ENCODE assay signal across 8 cellular contexts in genomic region chr2:202033317-202034248, GRCh38. TPM values are rescaled to one million over a fixed set of nuclear protein-coding genes. Genes with fewer than 3 reads are reported as not detected.
DNase-seq lines count a peak whose midpoint lies in the region; ATAC-seq and TF ChIP-seq lines count a peak whose summit lies in the region.

Gene FZD7, plus strand, starts transcription at chr2:202033855. Its CDS starts 793 bp downstream, at chr2:202034648.

- peaks cover 12% of the 10 kb centered on the region for H3K27me3 Mint-ChIP-seq in activated T-helper 17 cell treated with anti-CD3 and anti-CD28 coated beads, Interleukin-2, amount 50 U/mL, for 72 hours
- H3K27me3 Mint-ChIP-seq in natural killer cell (ENCODE audit: low read depth in 2 of 2) = peaks cover 15 to 29% of the 10 kb centered on the region in 2 donors
- H3K27me3 Mint-ChIP-seq in stimulated activated naive B cell treated with anti-CD40 and anti-IgM and Interleukin-4, amounts not matched to agents 10 μg/mL and 1 μg/mL and 100 μg/mL, for 72 hours = peaks cover 28 to 32% of the 10 kb centered on the region in 2 donors

- peak within 1 kb of the TSS; percentile 72 to 81 (median 78) for H3K4me3 ChIP-seq in Peyer's patch
- H3K4me3 ChIP-seq in fibroblast of mammary gland (ENCODE audit: control insufficient read depth, low read depth, low read length) = peak within 1 kb of the TSS; percentile 74

- H3K27me3 ChIP-seq in Peyer's patch = no peaks in the 10 kb centered on the region

- intact Hi-C loops in natural killer cell (cut with micrococcal nuclease) = loop anchor here (5.0 kb wide), 1 partner anchor 1321 kb away; no protein-coding TSS in a partner anchor

- ATAC-seq in activated T-helper 17 cell treated with anti-CD3 and anti-CD28 coated beads, Interleukin-2, amount 50 U/mL, for 72 hours (replicated peaks) = peak; percentile 83
- ATAC-seq in natural killer cell = peak; percentile 83 to 91 (median 86)
- peak; percentile 85 for ATAC-seq in stimulated activated naive B cell treated with anti-CD40 and anti-IgM and Interleukin-4, amounts not matched to agents 10 μg/mL and 1 μg/mL and 100 μg/mL, for 72 hours (replicated peaks)

- no peaks in the 10 kb centered on the region for H3K36me3 Mint-ChIP-seq in activated T-helper 17 cell treated with anti-CD3 and anti-CD28 coated beads, Interleukin-2, amount 50 U/mL, for 72 hours (ENCODE audit: low read depth)
- H3K36me3 Mint-ChIP-seq in natural killer cell = no peaks in the 10 kb centered on the region
- H3K36me3 Mint-ChIP-seq in stimulated activated naive B cell treated with anti-CD40 and anti-IgM and Interleukin-4, amounts not matched to agents 10 μg/mL and 1 μg/mL and 100 μg/mL, for 72 hours = no peaks in the 10 kb centered on the region

- TF ChIP-seq CTCF in GM20000 (IDR thresholded peaks at IDR 0.05; ENCODE audit: extremely low read depth, missing control alignments) (no peak), Peyer's patch (IDR thresholded peaks at IDR 0.05) (peak in 3 of 6 experiments; percentile 34 to 44 (median 42)), fibroblast of mammary gland (conservative IDR thresholded peaks at IDR 0.05; ENCODE audit: control insufficient read depth, insufficient read depth, low read depth, low read length) (peak; percentile 16), natural killer cell (IDR thresholded peaks at IDR 0.05) (no peak)

- peak; percentile 94 for DNase-seq in D341Med (ENCODE audit: low spot score)
- peak; percentile 95 for DNase-seq in GM20000 (ENCODE audit: low spot score)
- DNase-seq in HT-29 (ENCODE audit: low spot score) = peak; percentile 88
- peak; percentile 86 to 96 (median 95) for DNase-seq in Peyer's patch
- DNase-seq in fibroblast of mammary gland (ENCODE audit: low read depth) = peak; percentile 86
- DNase-seq in natural killer cell = peak; percentile 78
- peak; percentile 70 for DNase-seq in stimulated activated naive B cell treated with anti-CD40 and anti-IgM and Interleukin-4, amounts not matched to agents 10 μg/mL and 1 μg/mL and 100 μg/mL, for 72 hours

- peak within 1 kb of the TSS; percentile 89 for H3K4me3 Mint-ChIP-seq in activated T-helper 17 cell treated with anti-CD3 and anti-CD28 coated beads, Interleukin-2, amount 50 U/mL, for 72 hours
- peak within 1 kb of the TSS; percentile 92 for H3K4me3 Mint-ChIP-seq in natural killer cell
- peak within 1 kb of the TSS in 1 of 2 donors; percentile 89 for H3K4me3 Mint-ChIP-seq in stimulated activated naive B cell treated with anti-CD40 and anti-IgM and Interleukin-4, amounts not matched to agents 10 μg/mL and 1 μg/mL and 100 μg/mL, for 72 hours

- H3K9me3 ChIP-seq in Peyer's patch = no peaks in the 10 kb centered on the region

- TF ChIP-seq POLR2A in Peyer's patch (IDR thresholded peaks at IDR 0.05) = peak; percentile 36 to 92

- no peaks in the 10 kb centered on the region for H3K9me3 Mint-ChIP-seq in activated T-helper 17 cell treated with anti-CD3 and anti-CD28 coated beads, Interleukin-2, amount 50 U/mL, for 72 hours
- H3K9me3 Mint-ChIP-seq in natural killer cell = no peaks in the 10 kb centered on the region
- no peaks in the 10 kb centered on the region for H3K9me3 Mint-ChIP-seq in stimulated activated naive B cell treated with anti-CD40 and anti-IgM and Interleukin-4, amounts not matched to agents 10 μg/mL and 1 μg/mL and 100 μg/mL, for 72 hours

- H3K4me1 Mint-ChIP-seq in activated T-helper 17 cell treated with anti-CD3 and anti-CD28 coated beads, Interleukin-2, amount 50 U/mL, for 72 hours = peaks cover 8% of the 10 kb centered on the region
- peaks cover 14 to 15% of the 10 kb centered on the region in 2 donors for H3K4me1 Mint-ChIP-seq in natural killer cell
- peaks cover 14% of the 10 kb centered on the region in 2 donors for H3K4me1 Mint-ChIP-seq in stimulated activated naive B cell treated with anti-CD40 and anti-IgM and Interleukin-4, amounts not matched to agents 10 μg/mL and 1 μg/mL and 100 μg/mL, for 72 hours

- H3K36me3 ChIP-seq in Peyer's patch = no peaks in the 10 kb centered on the region

- H3K27ac Mint-ChIP-seq in activated T-helper 17 cell treated with anti-CD3 and anti-CD28 coated beads, Interleukin-2, amount 50 U/mL, for 72 hours = peak within 1 kb of the TSS; percentile 55
- peak within 1 kb of the TSS in 1 of 2 donors; percentile 41 for H3K27ac Mint-ChIP-seq in natural killer cell
- no peak within 1 kb of the TSS for H3K27ac Mint-ChIP-seq in stimulated activated naive B cell treated with anti-CD40 and anti-IgM and Interleukin-4, amounts not matched to agents 10 μg/mL and 1 μg/mL and 100 μg/mL, for 72 hours

- peaks cover 0 to 24% (median 12%) of the 10 kb centered on the region in 4 donors for H3K4me1 ChIP-seq in Peyer's patch

- H3K27ac ChIP-seq in Peyer's patch = peak within 1 kb of the TSS; percentile 79 to 95 (median 90)

RNA-seq across cellular contexts. Expression of gene FZD7, which starts in this region (rescaled TPM):
- total RNA-seq in HT-29 (2014; rRNA removed; shearing (Covaris generic)) = 17.4 and 18.2 TPM in 2 replicates
- total RNA-seq in Peyer's patch (10 to 100 TPM in 2 of 4 donors, 1 to 10 TPM in 2; 5.8 to 18.8 (median 11.4) TPM), natural killer cell (1 to 10 TPM in 1 of 3 donors, under 1 TPM in 1, not detected in 1; 0.27 to 1.6 TPM)
- 1 to 10 TPM in 1 of 2 donors, under 1 TPM in 1; 0.06 to 1.6 TPM for total RNA-seq in activated T-helper 17 cell treated with anti-CD3 and anti-CD28 coated beads, Interleukin-2, amount 50 U/mL, for 72 hours

Comparison
In these comparisons a context has a peak if more than half of its experiments do, and no peak if none do; other contexts are left out.
1. Peak in every context shown above with its lines: DNase-seq, ATAC-seq, H3K4me3 ChIP-seq and H3K27ac ChIP-seq.